1 cellular context compared by ENCODE assay signal in the genomic region with DNA sequence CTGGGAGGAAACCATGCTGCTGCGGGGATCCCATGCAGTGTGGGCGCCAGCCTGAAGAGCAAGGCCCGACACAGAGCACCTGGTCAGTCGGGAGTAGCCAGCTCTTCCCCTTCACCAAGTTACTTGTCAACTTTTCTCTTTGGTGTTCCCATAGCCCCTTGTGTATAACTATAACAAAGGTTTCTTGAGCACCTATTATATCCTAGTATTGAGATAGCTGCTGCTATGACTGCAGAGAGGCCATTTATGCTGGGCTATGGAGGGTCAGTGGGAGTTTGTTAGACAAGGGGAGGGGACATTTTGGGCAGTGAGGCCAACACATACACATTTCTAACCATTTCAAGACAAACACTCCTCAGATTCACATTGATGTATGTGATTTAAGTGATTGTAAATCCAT.
TF ChIP-seq lines count a peak whose summit lies in the region.

No MANE protein-coding gene starts in this region.

TF ChIP-seq in H1, 55 proteins besides CTCF, POLR2A, EP300 and RAD21 (continued from another document):
- TF ChIP-seq CBX8 (IDR thresholded peaks at IDR 0.05; ENCODE audit: borderline replicate concordance, low read depth, low read length): no peak
- TF ChIP-seq, protein P1, sequence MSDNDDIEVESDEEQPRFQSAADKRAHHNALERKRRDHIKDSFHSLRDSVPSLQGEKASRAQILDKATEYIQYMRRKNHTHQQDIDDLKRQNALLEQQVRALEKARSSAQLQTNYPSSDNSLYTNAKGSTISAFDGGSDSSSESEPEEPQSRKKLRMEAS (IDR thresholded peaks at IDR 0.05): no peak
TF ChIP-seq in H1: peak in this region for 0.
